Comparison of ENCODE assay signal across 11 cellular contexts in genomic region chr12:62919827-62920226, GRCh38.
A peak's percentile ranks its signal among the peaks of the same experiment; 100 is the strongest.
DNase-seq lines count a peak whose midpoint lies in the region; ATAC-seq lines count a peak whose summit lies in the region.
"Had no signal": no experiment of that assay in that cellular context is flagged by ENCODE, and none has a peak within 500 bp of the region (broad histone marks: within the 10 kb centered on the region; RNA-seq: fewer than 3 reads in every experiment).

No MANE protein-coding gene starts in this region.

- DNase-seq in HCEC 1CT (peak; percentile 82), NCI-H226 (peak; percentile 53), dedifferentiated amniotic fluid mesenchymal stem cell (ENCODE audit: extremely low spot score) (peak; percentile 62), putamen (ENCODE audit: low spot score) (peak; percentile 76)
- DNase-seq in stimulated activated naive B cell treated with anti-CD40 and anti-IgM and Interleukin-4, amounts not matched to agents 10 μg/mL and 1 μg/mL and 100 μg/mL, for 72 hours, result no peak
- DNase-seq in activated CD8-positive, alpha-beta memory T cell treated with anti-CD3 and anti-CD28 coated beads, Interleukin-2, amount 50 U/mL, for 48 hours, result no peak
- DNase-seq: aorta, T-helper 2 cell had no signal

- no peak for ATAC-seq in stimulated activated naive B cell treated with anti-CD40 and anti-IgM and Interleukin-4, amounts not matched to agents 10 μg/mL and 1 μg/mL and 100 μg/mL, for 72 hours (replicated peaks)
- no peak for ATAC-seq in GM21367 (IDR thresholded peaks at IDR 0.05; ENCODE audit: unreplicated experiment)
- ATAC-seq in GM18517 (IDR thresholded peaks at IDR 0.05; ENCODE audit: unreplicated experiment), result no peak

- no peaks in the 10 kb centered on the region for H3K27me3 Mint-ChIP-seq in stimulated activated naive B cell treated with anti-CD40 and anti-IgM and Interleukin-4, amounts not matched to agents 10 μg/mL and 1 μg/mL and 100 μg/mL, for 72 hours
- H3K27me3 Mint-ChIP-seq: memory B cell had no signal

- H3K4me3 Mint-ChIP-seq in stimulated activated naive B cell treated with anti-CD40 and anti-IgM and Interleukin-4, amounts not matched to agents 10 μg/mL and 1 μg/mL and 100 μg/mL, for 72 hours, result no peak overlapping the region
- H3K4me3 Mint-ChIP-seq: memory B cell had no signal

- no peak overlapping the region for H3K27ac Mint-ChIP-seq in stimulated activated naive B cell treated with anti-CD40 and anti-IgM and Interleukin-4, amounts not matched to agents 10 μg/mL and 1 μg/mL and 100 μg/mL, for 72 hours
- H3K27ac Mint-ChIP-seq: memory B cell had no signal

- H3K9me3 Mint-ChIP-seq in stimulated activated naive B cell treated with anti-CD40 and anti-IgM and Interleukin-4, amounts not matched to agents 10 μg/mL and 1 μg/mL and 100 μg/mL, for 72 hours, result no peaks in the 10 kb centered on the region
- H3K9me3 Mint-ChIP-seq: memory B cell had no signal

- H3K36me3 Mint-ChIP-seq in stimulated activated naive B cell treated with anti-CD40 and anti-IgM and Interleukin-4, amounts not matched to agents 10 μg/mL and 1 μg/mL and 100 μg/mL, for 72 hours, result no peaks in the 10 kb centered on the region
- H3K36me3 Mint-ChIP-seq: memory B cell had no signal

- no peaks in the 10 kb centered on the region for H3K4me1 Mint-ChIP-seq in stimulated activated naive B cell treated with anti-CD40 and anti-IgM and Interleukin-4, amounts not matched to agents 10 μg/mL and 1 μg/mL and 100 μg/mL, for 72 hours
- H3K4me1 Mint-ChIP-seq: memory B cell had no signal

Comparison
In these comparisons a context has a peak if more than half of its experiments do, and no peak if none do; other contexts are left out.
1. DNase-seq: peak in HCEC 1CT (single experiment), NCI-H226 (single experiment), dedifferentiated amniotic fluid mesenchymal stem cell (single experiment) and putamen (single experiment); none in stimulated activated naive B cell treated with anti-CD40 and anti-IgM and Interleukin-4, amounts not matched to agents 10 μg/mL and 1 μg/mL and 100 μg/mL, for 72 hours (single experiment) and activated CD8-positive, alpha-beta memory T cell treated with anti-CD3 and anti-CD28 coated beads, Interleukin-2, amount 50 U/mL, for 48 hours (single experiment).